Comparison of ENCODE assay signal across 8 cellular contexts in the genomic region with DNA sequence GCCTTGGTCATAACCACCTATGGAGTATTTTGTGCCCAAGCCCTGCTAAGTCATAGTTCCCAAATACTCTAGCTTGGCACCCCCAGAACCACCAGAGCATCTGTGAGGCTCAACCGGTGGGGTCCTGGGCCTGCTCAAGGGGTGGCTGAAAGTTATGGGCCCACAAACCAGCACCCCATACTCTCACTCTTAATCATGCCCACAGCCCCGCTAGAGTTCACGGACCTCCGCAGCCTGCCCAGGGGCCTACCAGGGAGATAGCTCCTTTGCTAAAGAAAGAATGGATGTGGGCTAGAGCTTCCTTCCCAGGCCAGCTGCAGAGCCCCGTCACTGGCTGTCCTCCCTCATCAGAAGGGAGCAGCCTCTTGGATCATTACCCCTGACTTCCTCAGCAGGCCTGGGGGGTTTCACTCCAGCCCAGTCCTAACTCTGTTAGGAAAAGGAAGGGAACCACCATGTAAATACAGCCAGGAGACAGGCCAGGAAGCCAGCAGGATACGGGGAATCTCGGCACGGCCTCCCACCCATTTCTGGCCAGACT.
DNase-seq lines count a peak whose midpoint lies in the region; ATAC-seq lines count a peak whose summit lies in the region.

No MANE protein-coding gene starts in this region.

- no peaks in the 10 kb centered on the region for H3K36me3 ChIP-seq in ACC112 (ENCODE audit: insufficient read depth, low read length)
- peaks cover 9% of the 10 kb centered on the region for H3K36me3 ChIP-seq in KOPT-K1 (ENCODE audit: insufficient read depth, low read length)
- H3K36me3 ChIP-seq in mucosa of stomach (ENCODE audit: control insufficient read depth, insufficient read depth, low read length), result no peaks in the 10 kb centered on the region

- H3K4me1 ChIP-seq in ACC112 (ENCODE audit: control insufficient read depth, insufficient read depth, low read length, unreplicated experiment) (peaks cover 50% of the 10 kb centered on the region), mucosa of stomach (ENCODE audit: control insufficient read depth, insufficient read depth, low read length) (peaks cover 54% of the 10 kb centered on the region)

- no peaks in the 10 kb centered on the region for H3K9me3 Mint-ChIP-seq in central memory CD8-positive, alpha-beta T cell

- ATAC-seq in central memory CD8-positive, alpha-beta T cell (replicated peaks; ENCODE audit: extremely low read depth, poor library complexity, severe bottlenecking), result no peak
- no peak for ATAC-seq in GM21825 (IDR thresholded peaks at IDR 0.05; ENCODE audit: unreplicated experiment)

- H2AFZ ChIP-seq in ACC112 (ENCODE audit: low read length, unreplicated experiment), result peak overlapping the region; percentile 8

- peak overlapping the region; percentile 89 for H3K27ac Mint-ChIP-seq in central memory CD8-positive, alpha-beta T cell (ENCODE audit: low read depth)

- H3K4me3 ChIP-seq in ACC112 (ENCODE audit: low read depth, low read length), result peak overlapping the region; percentile 92
- peak overlapping the region; percentile 67 for H3K4me3 ChIP-seq in mucosa of stomach (ENCODE audit: low read length)

- H3K36me3 Mint-ChIP-seq in central memory CD8-positive, alpha-beta T cell (ENCODE audit: insufficient read depth), result peaks cover 5% of the 10 kb centered on the region

- H3K79me2 ChIP-seq in ACC112 (ENCODE audit: control insufficient read depth, insufficient read depth, low read length, unreplicated experiment), result peaks cover 49% of the 10 kb centered on the region

- no peak for DNase-seq in central memory CD8-positive, alpha-beta T cell (ENCODE audit: low spot score in 2 of 2)
- no peak for DNase-seq in stimulated activated CD4-positive, alpha-beta T cell treated with anti-CD3 and anti-CD28 coated beads, Interleukin-2, amount 100 ng/mL, for 24 hours
- DNase-seq in SKM-1 (lab: John Stamatoyannopoulos, UW; ENCODE audit: unreplicated experiment), result no peak
- DNase-seq in NCI-H187 (lab: John Stamatoyannopoulos, UW), result no peak

- peaks cover 67% of the 10 kb centered on the region for H3K4me1 Mint-ChIP-seq in central memory CD8-positive, alpha-beta T cell

- H3K27ac ChIP-seq in ACC112 (ENCODE audit: low read depth, low read length) (no peak overlapping the region), KOPT-K1 (ENCODE audit: low read depth, low read length, poor library complexity, severe bottlenecking) (peak overlapping the region; percentile 74)

- H3K27me3 ChIP-seq in ACC112 (ENCODE audit: insufficient read depth, low read length) (no peaks in the 10 kb centered on the region), mucosa of stomach (ENCODE audit: control insufficient read depth, insufficient read depth, low read length) (no peaks in the 10 kb centered on the region)

- no peaks in the 10 kb centered on the region for H3K27me3 Mint-ChIP-seq in central memory CD8-positive, alpha-beta T cell

- peak overlapping the region; percentile 77 for H3K9ac ChIP-seq in mucosa of stomach (ENCODE audit: low read length)

- H3K4me3 Mint-ChIP-seq in central memory CD8-positive, alpha-beta T cell, result peak overlapping the region; percentile 87

- no peaks in the 10 kb centered on the region for H3K9me3 ChIP-seq in KOPT-K1 (ENCODE audit: insufficient read depth, low read length, poor library complexity, severe bottlenecking)
- H3K9me3 ChIP-seq in mucosa of stomach (ENCODE audit: control insufficient read depth, low read length), result no peaks in the 10 kb centered on the region
